26 cellular contexts compared by ENCODE assay signal in genomic region chr17:70355185-70355584, GRCh38.
"Had no signal": no experiment of that assay in that cellular context is flagged by ENCODE, and none has a peak within 500 bp of the region (broad histone marks: within the 10 kb centered on the region; RNA-seq: fewer than 3 reads in every experiment).

No MANE protein-coding gene starts in this region.

- H2AFZ ChIP-seq: hepatocyte had no signal

- H3K4me3 ChIP-seq: adrenal gland, ascending aorta, gastrocnemius medialis, hepatocyte, pancreas, prostate gland, stomach, thyroid gland, upper lobe of right lung had no signal

- H3K27ac ChIP-seq: adrenal gland, ascending aorta, gastrocnemius medialis, hepatocyte, neutrophil, pancreas, prostate gland, stomach, thyroid gland, upper lobe of right lung had no signal

- H3K4me2 ChIP-seq: hepatocyte had no signal

- H3K36me3 ChIP-seq: adrenal gland, ascending aorta, gastrocnemius medialis, neutrophil, pancreas, prostate gland, stomach, thyroid gland, upper lobe of right lung had no signal

- H3K79me2 ChIP-seq: hepatocyte had no signal

- H3K27me3 ChIP-seq: adrenal gland, ascending aorta, gastrocnemius medialis, hepatocyte, neutrophil, pancreas, stomach, upper lobe of right lung had no signal

- H3K4me1 ChIP-seq: adrenal gland, ascending aorta, gastrocnemius medialis, pancreas, prostate gland, stomach, thyroid gland, upper lobe of right lung had no signal

- H3K9me3 ChIP-seq: adrenal gland, ascending aorta, gastrocnemius medialis, neutrophil, pancreas, prostate gland, stomach, thyroid gland, upper lobe of right lung had no signal

- DNase-seq: activated CD4-positive, alpha-beta T cell treated with anti-CD3 and anti-CD28 coated beads for 36 hours; activated CD4-positive, CD25-positive, alpha-beta regulatory T cell; activated naive CD4-positive, alpha-beta T cell; activated naive CD8-positive, alpha-beta T cell treated with anti-CD3 and anti-CD28 coated beads for 36 hours; activated T-cell treated with anti-CD3 and anti-CD28 coated beads for 4 hours; activated T-cell treated with anti-CD3 and anti-CD28 coated beads, Interleukin-2, amount 50 U/mL, for 72 hours; adrenal gland; cortex of kidney; effector memory CD8-positive, alpha-beta T cell; erythroblast; gastrocnemius medialis; left cardiac atrium; mammary epithelial cell; pancreas; retina; stimulated activated CD4-positive, alpha-beta T cell treated with anti-CD3 and anti-CD28 coated beads, Interleukin-15, amount 100 ng/mL, for 24 hours; stimulated activated CD4-positive, alpha-beta T cell treated with anti-CD3 and anti-CD28 coated beads, Interleukin-2, amount 100 ng/mL, for 24 hours; stimulated activated naive B cell treated with anti-CD40 and anti-IgM and Interleukin-4, amounts not matched to agents 10 μg/mL and 1 μg/mL and 100 μg/mL, for 72 hours; stomach; T-helper 1 cell; thyroid gland; upper lobe of right lung had no signal
